In genomic region chr9:15137658-15138356, GRCh38 we compare ENCODE assay signal across 1 cellular context.
A peak's percentile ranks its signal among the peaks of the same experiment; 100 is the strongest.
TF ChIP-seq lines count a peak whose summit lies in the region.

No MANE protein-coding gene starts in this region.

TF ChIP-seq in WTC11, 78 proteins besides CTCF, POLR2A, EP300 and RAD21 (continued from another document):
- TF ChIP-seq HMGXB4 (CRISPR knock-in tag; IDR thresholded peaks at IDR 0.05) = no peak
- TF ChIP-seq, protein P1, sequence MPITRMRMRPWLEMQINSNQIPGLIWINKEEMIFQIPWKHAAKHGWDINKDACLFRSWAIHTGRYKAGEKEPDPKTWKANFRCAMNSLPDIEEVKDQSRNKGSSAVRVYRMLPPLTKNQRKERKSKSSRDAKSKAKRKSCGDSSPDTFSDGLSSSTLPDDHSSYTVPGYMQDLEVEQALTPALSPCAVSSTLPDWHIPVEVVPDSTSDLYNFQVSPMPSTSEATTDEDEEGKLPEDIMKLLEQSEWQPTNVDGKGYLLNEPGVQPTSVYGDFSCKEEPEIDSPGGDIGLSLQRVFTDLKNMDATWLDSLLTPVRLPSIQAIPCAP (CRISPR knock-in tag; IDR thresholded peaks at IDR 0.05) = no peak
- 0 out of 2 replicates have a peak, but pooled peaks have one; percentile 26 for TF ChIP-seq ZNF317 (CRISPR knock-in tag; IDR thresholded peaks at IDR 0.05; ENCODE audit: borderline replicate concordance, low read depth)
TF ChIP-seq in WTC11: peak in this region for 3.
